ENCODE assay signal across 21 cellular contexts in the genomic region with DNA sequence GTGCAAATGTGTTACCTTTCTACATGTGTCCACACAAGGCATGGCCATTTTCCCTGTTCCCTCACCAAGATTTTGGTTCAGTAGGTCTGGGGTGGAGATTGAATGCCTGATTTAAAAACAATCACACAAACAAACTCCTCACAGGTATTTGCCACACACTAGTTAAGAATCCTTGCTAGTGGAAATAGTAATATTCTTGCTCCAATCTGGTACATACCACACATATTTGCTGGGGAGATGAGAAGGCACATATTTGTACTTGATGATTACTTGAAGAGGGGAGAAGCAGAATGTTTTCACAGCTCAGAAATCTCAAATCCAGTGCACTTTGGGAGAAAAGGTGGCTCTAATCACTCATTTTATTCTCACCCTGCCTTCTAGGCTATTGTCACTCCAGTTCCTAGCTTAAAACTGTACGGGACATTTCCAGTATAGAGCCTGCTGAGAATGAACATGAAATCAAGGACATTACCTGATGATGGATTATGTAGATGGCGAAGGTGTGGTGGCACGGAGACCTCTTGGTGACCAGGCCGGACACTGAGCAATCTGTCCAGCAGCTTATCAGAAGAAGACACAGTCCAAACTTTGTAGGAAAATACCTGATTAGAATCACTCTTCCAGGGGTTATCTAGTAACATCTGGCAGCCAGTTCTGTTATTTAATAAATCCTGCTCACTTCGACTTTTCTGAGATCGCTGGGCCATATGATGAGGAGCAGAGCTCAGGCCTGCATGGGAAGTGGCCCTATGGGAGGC.
A peak's percentile ranks its signal among the peaks of the same experiment; 100 is the strongest.
DNase-seq lines count a peak whose midpoint lies in the region; ATAC-seq and TF ChIP-seq lines count a peak whose summit lies in the region.
"Had no signal": no experiment of that assay in that cellular context is flagged by ENCODE, and none has a peak within 500 bp of the region (broad histone marks: within the 10 kb centered on the region; RNA-seq: fewer than 3 reads in every experiment).

No MANE protein-coding gene starts in this region.

- peak overlapping the region; percentile 65 for H2BK5ac ChIP-seq in IMR-90 (ENCODE audit: low read depth, low read length, poor library complexity, severe bottlenecking)

- TF ChIP-seq POLR2A in IMR-90 (IDR thresholded peaks at IDR 0.05; ENCODE audit: low read depth, low read length) = no peak

- peak overlapping the region; percentile 36 to 79; a peak in 3 of 4 replicates for H4K8ac ChIP-seq in IMR-90 (ENCODE audit: low read depth in 2 of 2, low read length in 2 of 2)

- peak overlapping the region; percentile 81 for H4K91ac ChIP-seq in IMR-90 (ENCODE audit: insufficient read depth, low read depth, low read length)

- no peaks in the 10 kb centered on the region for H3K27me3 Mint-ChIP-seq in CD4-positive, alpha-beta T cell
- H3K27me3 Mint-ChIP-seq in osteocyte (ENCODE audit: unreplicated experiment) (no peaks in the 10 kb centered on the region), natural killer cell (ENCODE audit: low read depth in 2 of 2) (peaks cover 0 to under 1% of the 10 kb centered on the region in 2 donors)
- H3K27me3 Mint-ChIP-seq: activated naive CD8-positive, alpha-beta T cell; activated T-helper 17 cell treated with anti-CD3 and anti-CD28 coated beads, Interleukin-2, amount 50 U/mL, for 72 hours; CD4-positive, CD25-positive, alpha-beta regulatory T cell had no signal

- H3K36me3 ChIP-seq in IMR-90 (ENCODE audit: control insufficient read depth, insufficient read depth, low read length) = no peaks in the 10 kb centered on the region
- H3K36me3 ChIP-seq: breast epithelium, esophagus muscularis mucosa had no signal

- peak overlapping the region; percentile 76 for H3K18ac ChIP-seq in IMR-90 (ENCODE audit: low read depth, low read length)

- peaks cover 10% of the 10 kb centered on the region for H3K9me1 ChIP-seq in IMR-90 (ENCODE audit: insufficient read depth, low read length)

- peak overlapping the region; percentile 86 for H3K14ac ChIP-seq in IMR-90 (replicated peaks; ENCODE audit: low read depth, low read length)

- peak overlapping the region; percentile 91 for H2BK20ac ChIP-seq in IMR-90 (ENCODE audit: low read depth, low read length)

- CTCF ChIA-PET in CD4-positive, alpha-beta T cell (lab: Charles Lee) = no interaction called here
- CTCF ChIA-PET in IMR-90 (lab: Yijun Ruan, JAX) = interaction anchor here (0.6 kb wide), 2 partner anchors 58 to 695 kb away, joined by 3 read pairs; no protein-coding TSS in a partner anchor

- H3K56ac ChIP-seq in IMR-90 (ENCODE audit: extremely low read depth, insufficient read depth, low read length) = peak overlapping the region; percentile 33; the same call in 1 of the 2 replicates

- H4K20me1 ChIP-seq in IMR-90 (ENCODE audit: insufficient read depth, low read length) = no peaks in the 10 kb centered on the region

- no peak for DNase-seq in CD4-positive, alpha-beta T cell
- DNase-seq in IMR-90 (peak; percentile 46), choroid plexus epithelial cell (ENCODE audit: low read depth) (peak; percentile 82), osteocyte (ENCODE audit: extremely low spot score, unreplicated experiment) (no peak), natural killer cell (no peak)
- no peak for DNase-seq in stimulated activated CD4-positive, alpha-beta T cell treated with anti-CD3 and anti-CD28 coated beads, Interleukin-12 subunit alpha, Interleukin-12 subunit beta, amount 100 ng/mL, for 4 hours
- DNase-seq: activated CD4-positive, alpha-beta T cell treated with anti-CD3 and anti-CD28 coated beads, Interleukin-2, amount 50 U/mL, for 48 hours; activated CD8-positive, alpha-beta memory T cell treated with anti-CD3 and anti-CD28 coated beads, Interleukin-2, amount 50 U/mL, for 48 hours; CD4-positive, CD25-positive, alpha-beta regulatory T cell; endodermal cell; mammary epithelial cell; NCI-H2081; NCI-H446; stimulated activated CD4-positive, alpha-beta T cell treated with anti-CD3 and anti-CD28 coated beads, Interleukin-4, amount 100 ng/mL, for 1 hour had no signal

- peak overlapping the region; percentile 92 for H2BK120ac ChIP-seq in IMR-90 (ENCODE audit: low read depth, low read length)

- POLR2A ChIA-PET in CD4-positive, alpha-beta T cell (lab: Charles Lee) = interaction anchor here (1.6 kb wide), 1 partner anchor 10 kb away, joined by 4 read pairs; no protein-coding TSS in a partner anchor
- POLR2A ChIA-PET in IMR-90 (lab: Charles Lee; ENCODE audit: unreplicated experiment) = interaction anchor here (0.6 kb wide), 1 partner anchor 13 kb away, joined by 7 read pairs; no protein-coding TSS in a partner anchor

- H3K9me3 ChIP-seq in CD4-positive, alpha-beta T cell (ENCODE audit: control insufficient read depth, low read length) = no peaks in the 10 kb centered on the region
- no peaks in the 10 kb centered on the region for H3K9me3 ChIP-seq in IMR-90 (ENCODE audit: control insufficient read depth, insufficient read depth, low read length)
- H3K9me3 ChIP-seq: breast epithelium, esophagus muscularis mucosa had no signal

- peak overlapping the region; percentile 68 for H3K27ac Mint-ChIP-seq in CD4-positive, alpha-beta T cell
- H3K27ac Mint-ChIP-seq in osteocyte (ENCODE audit: unreplicated experiment) (peak overlapping the region; percentile 13), natural killer cell (no peak overlapping the region)
- H3K27ac Mint-ChIP-seq: activated naive CD8-positive, alpha-beta T cell; activated T-helper 17 cell treated with anti-CD3 and anti-CD28 coated beads, Interleukin-2, amount 50 U/mL, for 72 hours; endodermal cell; stimulated activated memory B cell treated with anti-CD40 and anti-IgM and Interleukin-4, amounts not matched to agents 10 μg/mL and 1 μg/mL and 100 μg/mL, for 72 hours had no signal

- TF ChIP-seq CTCF in CD4-positive, alpha-beta T cell (IDR thresholded peaks at IDR 0.05) = no peak
- TF ChIP-seq CTCF in IMR-90 (conservative IDR thresholded peaks at IDR 0.05; ENCODE audit: low read depth, low read length) = no peak
- no peak for TF ChIP-seq CTCF in choroid plexus epithelial cell (conservative IDR thresholded peaks at IDR 0.05; ENCODE audit: low read depth, low read length)
- no peak for TF ChIP-seq CTCF in osteocyte (IDR thresholded peaks at IDR 0.05)
- no peak for TF ChIP-seq CTCF in natural killer cell (IDR thresholded peaks at IDR 0.05)

- in situ Hi-C loops in IMR-90 (cut with MboI; ENCODE audit: low sequenced_read_pairs) = no loop called here

- H3K4me3 ChIP-seq in IMR-90 (ENCODE audit: insufficient read depth, low read depth, low read length) (no peak overlapping the region), choroid plexus epithelial cell (ENCODE audit: low read depth, low read length) (no peak overlapping the region)
- H3K4me3 ChIP-seq: breast epithelium, coronary artery, esophagus muscularis mucosa had no signal

- H3K27ac ChIP-seq in CD4-positive, alpha-beta T cell (ENCODE audit: low read depth, low read length) = no peak overlapping the region
- peak overlapping the region; percentile 64; the same call in 1 of the 2 replicates for H3K27ac ChIP-seq in IMR-90 (ENCODE audit: insufficient read depth, low read length)
- H3K27ac ChIP-seq: breast epithelium, coronary artery, esophagus muscularis mucosa had no signal

- peak overlapping the region; percentile 19; the same call in 1 of the 2 replicates for H3K9ac ChIP-seq in IMR-90 (ENCODE audit: low read depth, low read length)

- H3K4me2 ChIP-seq in IMR-90 (ENCODE audit: low read depth, low read length) = peak overlapping the region; percentile 37; the same call in 1 of the 2 replicates

- peak overlapping the region; percentile 55 for H4K5ac ChIP-seq in IMR-90 (ENCODE audit: low read depth, low read length)

- ATAC-seq in CD4-positive, alpha-beta T cell (ENCODE audit: poor library complexity) = no peak
- ATAC-seq in IMR-90 (ENCODE audit: low read depth) = peak; percentile 90
- ATAC-seq in natural killer cell = no peak
- ATAC-seq in HG03469 (IDR thresholded peaks at IDR 0.05; ENCODE audit: unreplicated experiment) = no peak
- ATAC-seq: activated T-helper 17 cell treated with anti-CD3 and anti-CD28 coated beads, Interleukin-2, amount 50 U/mL, for 72 hours; stimulated activated memory B cell treated with anti-CD40 and anti-IgM and Interleukin-4, amounts not matched to agents 10 μg/mL and 1 μg/mL and 100 μg/mL, for 72 hours had no signal

- H3K4me1 Mint-ChIP-seq in CD4-positive, alpha-beta T cell (ENCODE audit: low read depth) = peaks cover 38% of the 10 kb centered on the region
- H3K4me1 Mint-ChIP-seq in osteocyte (ENCODE audit: unreplicated experiment) = peaks cover 34% of the 10 kb centered on the region
- no peaks in the 10 kb centered on the region for H3K4me1 Mint-ChIP-seq in natural killer cell
- H3K4me1 Mint-ChIP-seq: activated T-helper 17 cell treated with anti-CD3 and anti-CD28 coated beads, Interleukin-2, amount 50 U/mL, for 72 hours; endodermal cell; stimulated activated memory B cell treated with anti-CD40 and anti-IgM and Interleukin-4, amounts not matched to agents 10 μg/mL and 1 μg/mL and 100 μg/mL, for 72 hours had no signal

- peaks cover 58% of the 10 kb centered on the region for H3K36me3 Mint-ChIP-seq in CD4-positive, alpha-beta T cell (ENCODE audit: low read depth)
- H3K36me3 Mint-ChIP-seq in osteocyte (ENCODE audit: unreplicated experiment) = no peaks in the 10 kb centered on the region
- H3K36me3 Mint-ChIP-seq in natural killer cell = no peaks in the 10 kb centered on the region
- H3K36me3 Mint-ChIP-seq: stimulated activated memory B cell treated with anti-CD40 and anti-IgM and Interleukin-4, amounts not matched to agents 10 μg/mL and 1 μg/mL and 100 μg/mL, for 72 hours had no signal

- TF ChIP-seq RAD21 in IMR-90 (IDR thresholded peaks at IDR 0.05; ENCODE audit: low read length) = no peak

- no peaks in the 10 kb centered on the region for H3K79me1 ChIP-seq in IMR-90 (ENCODE audit: low read depth in 1 of 2, low read length in 2 of 2)

- no peaks in the 10 kb centered on the region for H3K27me3 ChIP-seq in CD4-positive, alpha-beta T cell (ENCODE audit: control insufficient read depth, insufficient read depth, low read length)
- H3K27me3 ChIP-seq in IMR-90 (ENCODE audit: control insufficient read depth, insufficient read depth, low read length) = no peaks in the 10 kb centered on the region
- H3K27me3 ChIP-seq: breast epithelium, esophagus muscularis mucosa had no signal

- peak overlapping the region; percentile 90; the same call in 2 of the 3 replicates for H2BK15ac ChIP-seq in IMR-90 (ENCODE audit: low read depth, low read length)

- peak overlapping the region; percentile 91; the same call in 1 of the 2 replicates for H2AK5ac ChIP-seq in IMR-90 (ENCODE audit: low read depth, low read length)

- peak overlapping the region; percentile 88 for H3K23ac ChIP-seq in IMR-90 (ENCODE audit: low read depth, low read length)

- H3K4me1 ChIP-seq in IMR-90 (ENCODE audit: control insufficient read depth, insufficient read depth, low read length) = peaks cover 9% of the 10 kb centered on the region
- H3K4me1 ChIP-seq: breast epithelium had no signal

- peak overlapping the region; percentile 92 for H3K4ac ChIP-seq in IMR-90 (ENCODE audit: low read depth, low read length)

- no peak overlapping the region for H2AK9ac ChIP-seq in IMR-90 (replicated peaks; ENCODE audit: low read depth, low read length, poor library complexity)

- no TSS peak for BruUV-seq in IMR-90 (replicated peaks; lab: Mats Ljungman, UMichigan)

- no peak overlapping the region for H2AFZ ChIP-seq in IMR-90 (replicated peaks; ENCODE audit: low read length, poor library complexity)

- dilution Hi-C loops in IMR-90 (cut with HindIII; ENCODE audit: low sequenced_read_pairs, unreplicated experiment) = no loop called here

- H3K4me3 Mint-ChIP-seq in CD4-positive, alpha-beta T cell = no peak overlapping the region
- H3K4me3 Mint-ChIP-seq in osteocyte (ENCODE audit: unreplicated experiment) = no peak overlapping the region
- H3K4me3 Mint-ChIP-seq in natural killer cell = no peak overlapping the region
- H3K4me3 Mint-ChIP-seq: activated naive CD8-positive, alpha-beta T cell; activated T-helper 17 cell treated with anti-CD3 and anti-CD28 coated beads, Interleukin-2, amount 50 U/mL, for 72 hours; CD4-positive, CD25-positive, alpha-beta regulatory T cell; endodermal cell; stimulated activated memory B cell treated with anti-CD40 and anti-IgM and Interleukin-4, amounts not matched to agents 10 μg/mL and 1 μg/mL and 100 μg/mL, for 72 hours had no signal

- intact Hi-C loops in CD4-positive, alpha-beta T cell (cut with DNase I, micrococcal nuclease) = loop anchor here in 1 of 2 experiments (5.0 kb wide), 1 partner anchor 71 kb away; no protein-coding TSS in a partner anchor
- intact Hi-C loops in IMR-90 (cut with micrococcal nuclease) = no loop called here
- intact Hi-C loops in natural killer cell (cut with micrococcal nuclease) = no loop called here

- 80% methylated on average over 1 of the region's 6 CpGs; no CpG with 5 or more reads in 1 of the 2 experiments for WGBS in IMR-90 (ENCODE audit: extremely low coverage in 2 of 2, insufficient read length in 1 of 2), 2 experiments

- H3K9me3 Mint-ChIP-seq in CD4-positive, alpha-beta T cell = no peaks in the 10 kb centered on the region
- H3K9me3 Mint-ChIP-seq in osteocyte (ENCODE audit: unreplicated experiment) = no peaks in the 10 kb centered on the region
- H3K9me3 Mint-ChIP-seq in natural killer cell = no peaks in the 10 kb centered on the region
- H3K9me3 Mint-ChIP-seq: activated T-helper 17 cell treated with anti-CD3 and anti-CD28 coated beads, Interleukin-2, amount 50 U/mL, for 72 hours; CD4-positive, CD25-positive, alpha-beta regulatory T cell; endodermal cell; stimulated activated memory B cell treated with anti-CD40 and anti-IgM and Interleukin-4, amounts not matched to agents 10 μg/mL and 1 μg/mL and 100 μg/mL, for 72 hours had no signal

Comparison
In these comparisons a context has a peak if more than half of its experiments do, and no peak if none do; other contexts are left out.
1. DNase-seq: peak in IMR-90 (single experiment) and choroid plexus epithelial cell (single experiment); none in CD4-positive, alpha-beta T cell (0 of 10), osteocyte (single experiment), natural killer cell (single experiment) and stimulated activated CD4-positive, alpha-beta T cell treated with anti-CD3 and anti-CD28 coated beads, Interleukin-12 subunit alpha, Interleukin-12 subunit beta, amount 100 ng/mL, for 4 hours (single experiment).
2. H3K27ac Mint-ChIP-seq: peak in CD4-positive, alpha-beta T cell (single experiment) and osteocyte (single experiment); none in natural killer cell (0 of 2).